ENCODE assay signal across 10 cellular contexts in the genomic region with DNA sequence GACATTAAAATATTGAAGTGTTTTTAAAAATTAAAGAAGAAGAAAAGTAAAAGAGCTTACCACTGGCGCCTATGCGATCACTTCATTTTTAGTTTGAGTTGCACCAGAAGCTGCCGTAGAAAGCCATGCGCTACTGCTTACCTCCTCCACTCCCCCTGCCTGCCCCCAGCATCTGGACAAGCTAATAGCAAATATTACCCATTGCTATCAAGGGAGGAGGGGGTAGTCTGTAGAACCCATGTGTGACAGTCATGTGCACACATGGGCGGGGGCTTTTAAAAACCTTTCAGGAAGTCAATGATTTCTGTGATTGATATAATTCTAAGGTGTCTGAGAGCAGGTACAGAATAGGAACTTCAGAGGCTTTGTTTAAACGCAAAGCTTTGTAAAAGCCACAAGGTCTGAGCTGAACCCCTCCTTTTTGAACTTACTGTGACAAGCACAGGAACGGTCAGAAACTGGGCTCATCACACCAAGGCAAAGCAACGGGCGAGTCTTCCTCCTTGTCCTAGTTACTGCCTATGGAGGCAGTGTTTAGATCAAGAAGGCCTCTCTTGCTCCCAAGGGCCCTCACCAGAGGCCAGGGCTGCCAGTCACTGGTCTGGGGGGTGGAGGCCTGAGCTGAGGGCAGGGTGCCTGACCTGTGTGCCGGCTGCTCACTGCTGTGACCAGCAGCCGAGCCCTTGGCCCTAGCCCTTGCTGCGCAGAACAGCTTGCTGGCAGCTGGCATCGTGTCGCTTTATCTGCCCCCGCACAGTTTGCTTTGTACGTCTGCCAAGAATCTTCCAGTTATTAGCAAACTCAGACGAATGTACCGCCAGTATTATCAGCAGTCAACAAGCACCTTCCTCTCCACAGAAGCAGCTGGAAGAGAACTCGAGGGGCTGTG. TPM values are rescaled to one million over a fixed set of nuclear protein-coding genes. Genes with fewer than 3 reads are reported as not detected.
A peak's percentile ranks its signal among the peaks of the same experiment; 100 is the strongest.
DNase-seq lines count a peak whose midpoint lies in the region; ATAC-seq lines count a peak whose summit lies in the region.
"Had no signal": no experiment of that assay in that cellular context is flagged by ENCODE, and none has a peak within 500 bp of the region (broad histone marks: within the 10 kb centered on the region; RNA-seq: fewer than 3 reads in every experiment).

No MANE protein-coding gene starts in this region.

- no peak for ATAC-seq in activated T-cell treated with anti-CD3 and anti-CD28 coated beads, Interleukin-2, amount 50 U/mL, for 4 hours

- peak; percentile 20 for DNase-seq in AG08395 (ENCODE audit: low spot score)
- DNase-seq in NCI-H1694 treated with DMSO at 0.1 percent for 48 hours (lab: John Stamatoyannopoulos, UW): peak; percentile 94
- DNase-seq in cerebellar cortex (ENCODE audit: low spot score): peak; percentile 60
- peak; percentile 63 for DNase-seq in mucosa of gallbladder (ENCODE audit: low spot score)
- DNase-seq in NOMO-1 (lab: John Stamatoyannopoulos, UW; ENCODE audit: unreplicated experiment in 2 of 2): no peak
- DNase-seq in SW 1271 (lab: John Stamatoyannopoulos, UW): no peak
- no peak for DNase-seq in activated T-cell treated with anti-CD3 and anti-CD28 coated beads, Interleukin-2, amount 50 U/mL, for 4 hours
- no peak for DNase-seq in H4 (ENCODE audit: low spot score)
- DNase-seq: GOT3, NCI-H1048 had no signal

- H3K27me3 Mint-ChIP-seq in activated T-cell treated with anti-CD3 and anti-CD28 coated beads, Interleukin-2, amount 50 U/mL, for 4 hours (ENCODE audit: low read depth): no peaks in the 10 kb centered on the region

- no peak overlapping the region for H3K4me3 Mint-ChIP-seq in activated T-cell treated with anti-CD3 and anti-CD28 coated beads, Interleukin-2, amount 50 U/mL, for 4 hours

- peaks cover 2% of the 10 kb centered on the region for H3K4me1 Mint-ChIP-seq in activated T-cell treated with anti-CD3 and anti-CD28 coated beads, Interleukin-2, amount 50 U/mL, for 4 hours (ENCODE audit: low read depth)

- peaks cover 35% of the 10 kb centered on the region for H3K36me3 Mint-ChIP-seq in activated T-cell treated with anti-CD3 and anti-CD28 coated beads, Interleukin-2, amount 50 U/mL, for 4 hours (ENCODE audit: insufficient read depth)

- no peaks in the 10 kb centered on the region for H3K9me3 Mint-ChIP-seq in activated T-cell treated with anti-CD3 and anti-CD28 coated beads, Interleukin-2, amount 50 U/mL, for 4 hours

RNA-seq across cellular contexts. Expression of a gene that starts 15.0 kb away (rescaled TPM):
- 0.81 TPM for total RNA-seq in mucosa of gallbladder
- 10 to 100 TPM; 60.6 to 65.8 (median 62.7) TPM for total RNA-seq in activated T-cell treated with anti-CD3 and anti-CD28 coated beads, Interleukin-2, amount 50 U/mL, for 4 hours
- total RNA-seq in H4 (2014; rRNA removed; shearing (Covaris generic)): 50.8 and 58.9 TPM in 2 replicates

Comparison
In these comparisons a context has a peak if more than half of its experiments do, and no peak if none do; other contexts are left out.
1. DNase-seq: peak in AG08395 (single experiment), NCI-H1694 treated with DMSO at 0.1 percent for 48 hours (single experiment), cerebellar cortex (single experiment) and mucosa of gallbladder (single experiment); none in NOMO-1 (0 of 2), SW 1271 (0 of 2), activated T-cell treated with anti-CD3 and anti-CD28 coated beads, Interleukin-2, amount 50 U/mL, for 4 hours (single experiment) and H4 (single experiment).
2. RNA of a gene that starts 15.0 kb away (total RNA-seq): 60.6 to 65.8 TPM in activated T-cell treated with anti-CD3 and anti-CD28 coated beads, Interleukin-2, amount 50 U/mL, for 4 hours and 50.8 to 58.9 TPM in H4; 0.81 TPM in mucosa of gallbladder (single experiment); every median in the first group is over 10 times any median in the second.